In the genomic region with DNA sequence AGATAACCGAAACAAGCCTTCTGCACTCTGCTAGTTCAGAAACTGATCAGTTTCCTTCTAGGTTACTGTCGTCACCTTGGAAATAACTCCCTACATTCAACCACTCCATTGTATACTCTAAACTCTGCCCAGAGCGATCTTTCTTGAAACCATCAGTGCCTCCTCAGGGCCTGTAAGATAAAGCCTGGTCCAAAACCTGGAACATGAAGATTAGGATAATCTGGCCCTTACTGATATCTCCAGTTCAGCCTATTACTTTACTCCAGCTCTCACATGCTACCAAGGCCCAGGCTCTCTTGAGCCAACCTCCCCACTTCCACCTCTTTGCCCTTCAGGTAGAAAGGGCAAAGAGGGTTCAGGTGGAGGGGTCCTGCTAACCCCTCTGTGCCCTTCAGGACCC, we compare ENCODE assay signal across 8 cellular contexts.
"Had no signal": no experiment of that assay in that cellular context is flagged by ENCODE, and none has a peak within 500 bp of the region (broad histone marks: within the 10 kb centered on the region; RNA-seq: fewer than 3 reads in every experiment).

No MANE protein-coding gene starts in this region.

- H3K4me3 Mint-ChIP-seq: GM23338, H9 had no signal

- DNase-seq: H9, HCEC 1CT, IMR-90, KBM-7 had no signal

- H3K4me1 Mint-ChIP-seq: H9 had no signal

- FAIRE-seq: H1, H54, HTR-8/SVneo had no signal

- H3K4me3 ChIP-seq: GM23338 had no signal

- H2AFZ ChIP-seq: GM23338 had no signal

- ATAC-seq: GM23338 had no signal

- H3K4me2 ChIP-seq: GM23338 had no signal

- H3K27ac Mint-ChIP-seq: GM23338, H9 had no signal
